ENCODE assay signal across 8 cellular contexts in the genomic region with DNA sequence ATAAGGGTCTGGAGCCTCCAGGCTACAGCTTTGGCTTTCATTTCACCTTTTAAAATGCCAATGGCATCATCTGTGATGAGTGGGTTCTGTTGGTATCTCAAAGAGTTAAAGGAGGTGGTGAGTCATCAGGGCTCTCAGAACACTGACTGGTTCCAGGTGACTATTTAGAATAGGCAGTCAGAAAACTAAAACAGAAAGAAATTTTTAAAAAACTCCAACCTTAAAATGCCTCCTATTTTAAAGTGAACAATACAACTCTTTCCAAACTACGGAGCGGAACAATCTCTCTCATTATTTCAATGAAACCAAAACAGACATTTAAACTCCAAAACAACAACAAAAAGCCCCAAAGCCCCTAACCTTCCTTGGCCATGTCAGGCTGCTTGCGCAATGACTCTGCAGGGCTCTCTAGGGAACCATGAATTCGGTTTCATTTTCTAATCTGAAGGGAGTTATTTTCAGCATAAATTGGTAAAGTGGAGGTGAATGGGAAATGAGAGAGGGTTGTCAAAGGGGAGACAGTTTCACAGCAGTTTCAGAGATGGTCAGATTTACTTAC.
DNase-seq lines count a peak whose midpoint lies in the region; ATAC-seq, FAIRE-seq and TF ChIP-seq lines count a peak whose summit lies in the region.

No MANE protein-coding gene starts in this region.

- H3K4me3 ChIP-seq in HepG2 (replicated peaks in 1 of 3; ENCODE audit: insufficient read depth in 1 of 3, low read depth in 2 of 3, low read length in 3 of 3) (no peak overlapping the region), right lobe of liver (no peak overlapping the region), ascending aorta (peak overlapping the region; percentile 44 to 48), stomach smooth muscle (ENCODE audit: low read length in 2 of 2) (peak overlapping the region; percentile 52 to 60)

- 55% methylated on average over 4 of the region's 4 CpGs for WGBS in HepG2 (ENCODE audit: low lambda C conversion rate)
- WGBS in right lobe of liver (ENCODE audit: insufficient coverage, low coverage, low lambda C conversion rate, missing lambda C conversion rate): 53% methylated on average over 4 of the region's 4 CpGs

- in situ Hi-C loops in HepG2 (cut with HindIII; ENCODE audit: extremely low pct_ligation_motif_present, low pct_unique_long_range_greater_than_20kb) (no loop called here), G401 (cut with HindIII; ENCODE audit: low sequenced_read_pairs) (no loop called here)

- ATAC-seq in HepG2 (no peak), right lobe of liver (no peak), HG03045 (IDR thresholded peaks at IDR 0.05; ENCODE audit: unreplicated experiment) (peak; percentile 97)

- H3K9ac ChIP-seq in HepG2 (ENCODE audit: insufficient read depth, low read depth, low read length): no peak overlapping the region
- peak overlapping the region in 1 of 2 donors; percentile 30 for H3K9ac ChIP-seq in stomach smooth muscle (ENCODE audit: low read length in 2 of 2)

- POLR2A ChIA-PET in HepG2 (lab: Yijun Ruan, JAX): no interaction called here

- no peaks in the 10 kb centered on the region for H4K20me1 ChIP-seq in HepG2 (ENCODE audit: insufficient read depth, low read length)

- H3K27me3 ChIP-seq in HepG2 (ENCODE audit: control insufficient read depth in 1 of 2, insufficient read depth in 2 of 2, low read length in 2 of 2): no peaks in the 10 kb centered on the region
- H3K27me3 ChIP-seq in right lobe of liver: no peaks in the 10 kb centered on the region
- no peaks in the 10 kb centered on the region for H3K27me3 ChIP-seq in ascending aorta
- H3K27me3 ChIP-seq in stomach smooth muscle (ENCODE audit: control insufficient read depth in 1 of 2, insufficient read depth in 2 of 2, low read length in 2 of 2): no peaks in the 10 kb centered on the region

- no peak for TF ChIP-seq POLR2A in HepG2 (IDR thresholded peaks at IDR 0.05; ENCODE audit: insufficient read depth in 1 of 2, low read depth in 2 of 2, low read length in 2 of 2)
- no peak for TF ChIP-seq POLR2A in right lobe of liver (IDR thresholded peaks at IDR 0.05)

- DNase-seq in HepG2 (ENCODE audit: low spot score) (no peak), right lobe of liver (no peak), ascending aorta (ENCODE audit: low spot score in 2 of 2) (no peak), NCI-H2029 (lab: John Stamatoyannopoulos, UW) (no peak), 8988T (no peak), G401 (ENCODE audit: low spot score) (no peak)

- no peaks in the 10 kb centered on the region for H3K36me3 ChIP-seq in HepG2 (replicated peaks in 1 of 2; ENCODE audit: control insufficient read depth in 1 of 2, insufficient read depth in 2 of 2, low read length in 2 of 2)
- no peaks in the 10 kb centered on the region for H3K36me3 ChIP-seq in right lobe of liver
- H3K36me3 ChIP-seq in ascending aorta: no peaks in the 10 kb centered on the region
- no peaks in the 10 kb centered on the region for H3K36me3 ChIP-seq in stomach smooth muscle (ENCODE audit: control insufficient read depth in 2 of 2, insufficient read depth in 2 of 2, low read length in 2 of 2)

- no peak for TF ChIP-seq RAD21 in HepG2 (CRISPR knock-in tag; IDR thresholded peaks at IDR 0.05)

- H3K4me2 ChIP-seq in HepG2 (ENCODE audit: low read depth, low read length): no peak overlapping the region

- H3K4me1 ChIP-seq in HepG2 (ENCODE audit: insufficient read depth, low read length) (no peaks in the 10 kb centered on the region), right lobe of liver (no peaks in the 10 kb centered on the region), ascending aorta (peaks cover 0 to 9% of the 10 kb centered on the region in 2 donors), stomach smooth muscle (ENCODE audit: control insufficient read depth, insufficient read depth, low read length) (peaks cover 11% of the 10 kb centered on the region)

- H3K27ac ChIP-seq in HepG2 (ENCODE audit: extremely low read length, insufficient read depth, low read length) (no peak overlapping the region), right lobe of liver (no peak overlapping the region), ascending aorta (peak overlapping the region; percentile 19 to 39), stomach smooth muscle (ENCODE audit: low read length) (peak overlapping the region; percentile 58)

- CTCF ChIA-PET in HepG2 (lab: Yijun Ruan, JAX; ENCODE audit: low intra/inter-chr PET ratio, low total read pairs): no interaction called here

- H3K9me3 ChIP-seq in HepG2 (ENCODE audit: low read length) (no peaks in the 10 kb centered on the region), right lobe of liver (no peaks in the 10 kb centered on the region), ascending aorta (no peaks in the 10 kb centered on the region), stomach smooth muscle (ENCODE audit: control insufficient read depth in 2 of 2, low read length in 2 of 2) (no peaks in the 10 kb centered on the region)

- TF ChIP-seq CTCF in HepG2 (CRISPR knock-in tag; IDR thresholded peaks at IDR 0.05) (no peak), right lobe of liver (IDR thresholded peaks at IDR 0.05) (no peak), ascending aorta (IDR thresholded peaks at IDR 0.05) (no peak)

- H3K79me2 ChIP-seq in HepG2 (ENCODE audit: insufficient read depth, low read length): no peaks in the 10 kb centered on the region

- TF ChIP-seq EP300 in HepG2 (IDR thresholded peaks at IDR 0.05; ENCODE audit: low read depth in 2 of 2, low read length in 2 of 2) (no peak), HepG2 (CRISPR knock-in tag; IDR thresholded peaks at IDR 0.05; ENCODE audit: borderline replicate concordance) (no peak)

- no peak for FAIRE-seq in HepG2 (lab: Jason Lieb, UNC)

- H2AFZ ChIP-seq in HepG2 (ENCODE audit: low read length): no peak overlapping the region

- intact Hi-C loops in HepG2 (cut with micrococcal nuclease; ENCODE audit: unreplicated experiment): no loop called here
- intact Hi-C loops in right lobe of liver (cut with DNase I): no loop called here
- intact Hi-C loops in ascending aorta (cut with DNase I): no loop called here

- no TSS peak for BruUV-seq in HepG2 (replicated peaks; lab: Mats Ljungman, UMichigan)

TF ChIP-seq in HepG2, 621 proteins besides CTCF, POLR2A, EP300 and RAD21 (continues in another document):
- TF ChIP-seq, protein P1, sequence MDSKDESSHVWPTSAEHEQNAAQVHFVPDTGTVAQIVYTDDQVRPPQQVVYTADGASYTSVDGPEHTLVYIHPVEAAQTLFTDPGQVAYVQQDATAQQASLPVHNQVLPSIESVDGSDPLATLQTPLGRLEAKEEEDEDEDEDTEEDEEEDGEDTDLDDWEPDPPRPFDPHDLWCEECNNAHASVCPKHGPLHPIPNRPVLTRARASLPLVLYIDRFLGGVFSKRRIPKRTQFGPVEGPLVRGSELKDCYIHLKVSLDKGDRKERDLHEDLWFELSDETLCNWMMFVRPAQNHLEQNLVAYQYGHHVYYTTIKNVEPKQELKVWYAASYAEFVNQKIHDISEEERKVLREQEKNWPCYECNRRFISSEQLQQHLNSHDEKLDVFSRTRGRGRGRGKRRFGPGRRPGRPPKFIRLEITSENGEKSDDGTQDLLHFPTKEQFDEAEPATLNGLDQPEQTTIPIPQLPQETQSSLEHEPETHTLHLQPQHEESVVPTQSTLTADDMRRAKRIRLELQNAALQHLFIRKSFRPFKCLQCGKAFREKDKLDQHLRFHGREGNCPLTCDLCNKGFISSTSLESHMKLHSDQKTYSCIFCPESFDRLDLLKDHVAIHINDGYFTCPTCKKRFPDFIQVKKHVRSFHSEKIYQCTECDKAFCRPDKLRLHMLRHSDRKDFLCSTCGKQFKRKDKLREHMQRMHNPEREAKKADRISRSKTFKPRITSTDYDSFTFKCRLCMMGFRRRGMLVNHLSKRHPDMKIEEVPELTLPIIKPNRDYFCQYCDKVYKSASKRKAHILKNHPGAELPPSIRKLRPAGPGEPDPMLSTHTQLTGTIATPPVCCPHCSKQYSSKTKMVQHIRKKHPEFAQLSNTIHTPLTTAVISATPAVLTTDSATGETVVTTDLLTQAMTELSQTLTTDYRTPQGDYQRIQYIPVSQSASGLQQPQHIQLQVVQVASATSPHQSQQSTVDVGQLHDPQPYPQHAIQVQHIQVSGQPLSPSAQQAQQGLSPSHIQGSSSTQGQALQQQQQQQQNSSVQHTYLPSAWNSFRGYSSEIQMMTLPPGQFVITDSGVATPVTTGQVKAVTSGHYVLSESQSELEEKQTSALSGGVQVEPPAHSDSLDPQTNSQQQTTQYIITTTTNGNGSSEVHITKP (CRISPR knock-in tag; IDR thresholded peaks at IDR 0.05; ENCODE audit: low read depth): no peak
- TF ChIP-seq CEBPG (CRISPR knock-in tag; IDR thresholded peaks at IDR 0.05): 0 out of 2 replicates have a peak, but pooled peaks have one; percentile 14
- TF ChIP-seq ZNF766 (CRISPR knock-in tag; IDR thresholded peaks at IDR 0.05; ENCODE audit: borderline replicate concordance): no peak
- TF ChIP-seq, protein P2, sequence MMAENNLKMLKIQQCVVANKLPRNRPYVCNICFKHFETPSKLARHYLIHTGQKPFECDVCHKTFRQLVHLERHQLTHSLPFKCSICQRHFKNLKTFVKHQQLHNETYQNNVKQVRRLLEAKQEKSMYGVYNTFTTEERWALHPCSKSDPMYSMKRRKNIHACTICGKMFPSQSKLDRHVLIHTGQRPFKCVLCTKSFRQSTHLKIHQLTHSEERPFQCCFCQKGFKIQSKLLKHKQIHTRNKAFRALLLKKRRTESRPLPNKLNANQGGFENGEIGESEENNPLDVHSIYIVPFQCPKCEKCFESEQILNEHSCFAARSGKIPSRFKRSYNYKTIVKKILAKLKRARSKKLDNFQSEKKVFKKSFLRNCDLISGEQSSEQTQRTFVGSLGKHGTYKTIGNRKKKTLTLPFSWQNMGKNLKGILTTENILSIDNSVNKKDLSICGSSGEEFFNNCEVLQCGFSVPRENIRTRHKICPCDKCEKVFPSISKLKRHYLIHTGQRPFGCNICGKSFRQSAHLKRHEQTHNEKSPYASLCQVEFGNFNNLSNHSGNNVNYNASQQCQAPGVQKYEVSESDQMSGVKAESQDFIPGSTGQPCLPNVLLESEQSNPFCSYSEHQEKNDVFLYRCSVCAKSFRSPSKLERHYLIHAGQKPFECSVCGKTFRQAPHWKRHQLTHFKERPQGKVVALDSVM (CRISPR knock-in tag; IDR thresholded peaks at IDR 0.05): no peak
- TF ChIP-seq NFIB (CRISPR knock-in tag; IDR thresholded peaks at IDR 0.05; ENCODE audit: borderline replicate concordance): no peak

Comparison
In these comparisons a context has a peak if more than half of its experiments do, and no peak if none do; other contexts are left out.
1. H3K27ac ChIP-seq: peak in ascending aorta (2 of 2) and stomach smooth muscle (single experiment); none in HepG2 (single experiment) and right lobe of liver (0 of 3).
2. H3K4me3 ChIP-seq: peak in ascending aorta (2 of 2) and stomach smooth muscle (2 of 2); none in HepG2 (0 of 3) and right lobe of liver (0 of 3).